ENCODE assay signal across 26 cellular contexts in the genomic region with DNA sequence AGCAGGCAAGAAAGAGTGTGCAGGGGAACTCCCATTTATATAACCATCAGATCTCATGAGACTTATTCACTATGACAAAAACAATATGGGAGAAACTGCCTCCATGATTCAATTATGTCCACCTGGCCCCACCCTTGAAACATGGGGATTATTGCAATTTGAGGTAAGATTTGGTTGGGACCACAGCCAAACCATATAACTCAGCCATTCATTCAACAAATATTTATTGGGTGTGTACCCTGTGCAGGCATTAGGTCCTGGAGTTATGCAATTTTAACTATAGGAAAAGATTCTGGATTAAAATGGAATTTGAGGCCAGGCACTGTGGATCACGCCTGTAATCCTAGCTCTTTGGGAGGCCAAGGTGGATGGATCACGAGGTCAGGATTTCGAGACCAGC.
"Had no signal": no experiment of that assay in that cellular context is flagged by ENCODE, and none has a peak within 500 bp of the region (broad histone marks: within the 10 kb centered on the region; RNA-seq: fewer than 3 reads in every experiment).

No MANE protein-coding gene starts in this region.

- H3K27me3 Mint-ChIP-seq: activated naive CD8-positive, alpha-beta T cell treated with anti-CD3 and anti-CD28 coated beads for 36 hours; memory B cell; stimulated activated naive CD8-positive, alpha-beta T cell treated with anti-CD3 and anti-CD28 coated beads, Interleukin-15, Interleukin-2, amounts not matched to agents 100 ng/mL and 50 ng/mL, for 24 hours had no signal

- H3K27me3 ChIP-seq: hepatocyte, neutrophil, ovary, right atrium auricular region, thyroid gland had no signal

- H3K27ac Mint-ChIP-seq: activated CD4-positive, alpha-beta T cell treated with anti-CD3 and anti-CD28 coated beads for 36 hours; activated naive CD8-positive, alpha-beta T cell treated with anti-CD3 and anti-CD28 coated beads for 36 hours; memory B cell; natural killer cell treated with Interleukin-12 subunit alpha and Interleukin-12 subunit beta and Interleukin-15 and Interleukin-18, amount 100 ng/mL, for 72 hours; stimulated activated naive CD8-positive, alpha-beta T cell treated with anti-CD3 and anti-CD28 coated beads, Interleukin-15, Interleukin-2, amounts not matched to agents 100 ng/mL and 50 ng/mL, for 24 hours; T-helper 1 cell treated with Interleukin-12 subunit alpha and Interleukin-12 subunit beta and Interleukin-4 antibody, amounts not matched to agents 30 μg/mL and 1 μg/mL, for 36 hours; WTC11 had no signal

- H3K36me3 Mint-ChIP-seq: activated naive CD8-positive, alpha-beta T cell treated with anti-CD3 and anti-CD28 coated beads for 36 hours; memory B cell; natural killer cell treated with Interleukin-12 subunit alpha and Interleukin-12 subunit beta and Interleukin-15 and Interleukin-18, amount 100 ng/mL, for 72 hours; WTC11 had no signal

- ATAC-seq: activated CD4-positive, alpha-beta T cell treated with anti-CD3 and anti-CD28 coated beads for 36 hours; left cardiac atrium; natural killer cell treated with Interleukin-12 subunit alpha and Interleukin-12 subunit beta and Interleukin-15 and Interleukin-18, amount 100 ng/mL, for 72 hours; WTC11 had no signal

- FAIRE-seq: frontal cortex had no signal

- H3K4me3 Mint-ChIP-seq: activated CD4-positive, alpha-beta T cell treated with anti-CD3 and anti-CD28 coated beads for 36 hours; activated naive CD8-positive, alpha-beta T cell treated with anti-CD3 and anti-CD28 coated beads for 36 hours; memory B cell; natural killer cell treated with Interleukin-12 subunit alpha and Interleukin-12 subunit beta and Interleukin-15 and Interleukin-18, amount 100 ng/mL, for 72 hours; stimulated activated naive CD8-positive, alpha-beta T cell treated with anti-CD3 and anti-CD28 coated beads, Interleukin-15, Interleukin-2, amounts not matched to agents 100 ng/mL and 50 ng/mL, for 24 hours; T-helper 1 cell treated with Interleukin-12 subunit alpha and Interleukin-12 subunit beta and Interleukin-4 antibody, amounts not matched to agents 30 μg/mL and 1 μg/mL, for 36 hours; WTC11 had no signal

- H3K27ac ChIP-seq: hepatocyte, neutrophil, ovary, prostate gland, right atrium auricular region, thyroid gland had no signal

- H3K4me1 Mint-ChIP-seq: activated CD4-positive, alpha-beta T cell treated with anti-CD3 and anti-CD28 coated beads for 36 hours; activated naive CD8-positive, alpha-beta T cell treated with anti-CD3 and anti-CD28 coated beads for 36 hours; memory B cell; WTC11 had no signal

- H3K9me3 Mint-ChIP-seq: activated naive CD8-positive, alpha-beta T cell treated with anti-CD3 and anti-CD28 coated beads for 36 hours; memory B cell; natural killer cell treated with Interleukin-12 subunit alpha and Interleukin-12 subunit beta and Interleukin-15 and Interleukin-18, amount 100 ng/mL, for 72 hours; stimulated activated naive CD8-positive, alpha-beta T cell treated with anti-CD3 and anti-CD28 coated beads, Interleukin-15, Interleukin-2, amounts not matched to agents 100 ng/mL and 50 ng/mL, for 24 hours; T-helper 1 cell treated with Interleukin-12 subunit alpha and Interleukin-12 subunit beta and Interleukin-4 antibody, amounts not matched to agents 30 μg/mL and 1 μg/mL, for 36 hours; WTC11 had no signal

- H3K4me3 ChIP-seq: hepatocyte, ovary, prostate gland, right atrium auricular region, thyroid gland had no signal

- DNase-seq: activated CD4-positive, alpha-beta T cell treated with anti-CD3 and anti-CD28 coated beads for 36 hours; activated CD4-positive, alpha-beta T cell treated with anti-CD3 and anti-CD28 coated beads, Interleukin-2, amount 50 U/mL, for 48 hours; activated CD8-positive, alpha-beta memory T cell treated with anti-CD3 and anti-CD28 coated beads, Interleukin-2, amount 50 U/mL, for 48 hours; activated naive CD4-positive, alpha-beta T cell treated with Interleukin-2 at 50 U/mL for 16 hours; activated naive CD8-positive, alpha-beta T cell treated with anti-CD3 and anti-CD28 coated beads for 36 hours; activated T-cell treated with anti-CD3 and anti-CD28 coated beads, Interleukin-2, amount 50 U/mL, for 48 hours; amniotic stem cell; cortex of kidney; erythroblast; glutamatergic neuron; left cardiac atrium; ovary; stimulated activated CD4-positive, alpha-beta T cell treated with anti-CD3 and anti-CD28 coated beads, Interleukin-4, amount 100 ng/mL, for 4 hours; substantia nigra; T1000; thyroid gland had no signal

- H3K36me3 ChIP-seq: neutrophil, ovary, prostate gland, right atrium auricular region, thyroid gland had no signal
